ENCODE assay signal across 8 cellular contexts in genomic region chr9:113219972-113220371, GRCh38. TPM values are rescaled to one million over a fixed set of nuclear protein-coding genes. Genes with fewer than 3 reads are reported as not detected.
A peak's percentile ranks its signal among the peaks of the same experiment; 100 is the strongest.
DNase-seq lines count a peak whose midpoint lies in the region; ATAC-seq and TF ChIP-seq lines count a peak whose summit lies in the region.

No MANE protein-coding gene starts in this region.

- H3K4me1 Mint-ChIP-seq in CD4-positive, CD25-positive, alpha-beta regulatory T cell, result peaks cover 21 to 68% (median 45%) of the 10 kb centered on the region in 4 donors

- TF ChIP-seq CTCF in WERI-Rb-1 (IDR thresholded peaks at IDR 0.05; ENCODE audit: low read depth, low read length), result no peak
- no peak for TF ChIP-seq CTCF in body of pancreas (IDR thresholded peaks at IDR 0.05)

- peak overlapping the region in 4 of 5 donors; percentile 87 to 97 (median 96) for H3K9ac ChIP-seq in subcutaneous abdominal adipose tissue (ENCODE audit: low read length in 5 of 5)

- 30 to 33% methylated on average over 1 of the region's 1 CpG for WGBS in body of pancreas, 2 donors

- no peak for ATAC-seq in CD4-positive, CD25-positive, alpha-beta regulatory T cell (ENCODE audit: low read depth in 2 of 2)
- ATAC-seq in GM19043 (IDR thresholded peaks at IDR 0.05; ENCODE audit: low read depth, unreplicated experiment), result peak; percentile 63
- peak; percentile 49 for ATAC-seq in HG03280 (IDR thresholded peaks at IDR 0.05; ENCODE audit: unreplicated experiment)
- no peak for ATAC-seq in body of pancreas

- peak overlapping the region; percentile 93 to 97 (median 95) for H3K4me3 Mint-ChIP-seq in CD4-positive, CD25-positive, alpha-beta regulatory T cell

- DNase-seq in CD4-positive, CD25-positive, alpha-beta regulatory T cell, result peak in 1 of 3 donors; percentile 52
- DNase-seq in WERI-Rb-1 (no peak), NCI-H146 (lab: John Stamatoyannopoulos, UW) (no peak), body of pancreas (no peak)

- H3K36me3 ChIP-seq in CD4-positive, CD25-positive, alpha-beta regulatory T cell (ENCODE audit: control insufficient read depth, insufficient read depth, low read length), result no peaks in the 10 kb centered on the region
- H3K36me3 ChIP-seq in WERI-Rb-1 (peaks cover 9% of the 10 kb centered on the region), subcutaneous abdominal adipose tissue (ENCODE audit: control insufficient read depth in 5 of 5, insufficient read depth in 5 of 5, low read length in 5 of 5) (peaks cover 0 to 3% (median 1%) of the 10 kb centered on the region in 5 donors), body of pancreas (replicated peaks in 1 of 2; ENCODE audit: insufficient read depth in 1 of 2, low read depth in 2 of 2) (no peaks in the 10 kb centered on the region)

- no peaks in the 10 kb centered on the region for H3K27me3 ChIP-seq in CD4-positive, CD25-positive, alpha-beta regulatory T cell (ENCODE audit: control insufficient read depth, insufficient read depth, low read length)
- no peaks in the 10 kb centered on the region for H3K27me3 ChIP-seq in WERI-Rb-1 (ENCODE audit: insufficient read depth, low read depth, severe bottlenecking)
- no peaks in the 10 kb centered on the region for H3K27me3 ChIP-seq in subcutaneous abdominal adipose tissue (ENCODE audit: control insufficient read depth in 5 of 5, insufficient read depth in 4 of 5, low read length in 5 of 5)
- no peaks in the 10 kb centered on the region for H3K27me3 ChIP-seq in body of pancreas

- H3K4me3 ChIP-seq in CD4-positive, CD25-positive, alpha-beta regulatory T cell (ENCODE audit: low read depth, low read length), result peak overlapping the region; percentile 87
- H3K4me3 ChIP-seq in WERI-Rb-1 (ENCODE audit: low read depth, low read length) (peak overlapping the region; percentile 77), iPS-11a (ENCODE audit: low read depth, low read length) (peak overlapping the region; percentile 89), subcutaneous abdominal adipose tissue (ENCODE audit: low read depth in 1 of 5, low read length in 5 of 5) (peak overlapping the region; percentile 81 to 98 (median 97)), body of pancreas (peak overlapping the region in 1 of 2 donors; percentile 83)

- H3K27me3 Mint-ChIP-seq in CD4-positive, CD25-positive, alpha-beta regulatory T cell, result no peaks in the 10 kb centered on the region

- intact Hi-C loops in body of pancreas (cut with DNase I), result no loop called here

- TF ChIP-seq POLR2A in body of pancreas (IDR thresholded peaks at IDR 0.05), result no peak

- peaks cover 38% of the 10 kb centered on the region for H3K4me1 ChIP-seq in CD4-positive, CD25-positive, alpha-beta regulatory T cell (ENCODE audit: control insufficient read depth, insufficient read depth, low read length, poor library complexity, severe bottlenecking)
- peaks cover 6 to 42% (median 31%) of the 10 kb centered on the region in 5 donors for H3K4me1 ChIP-seq in subcutaneous abdominal adipose tissue (ENCODE audit: control insufficient read depth in 5 of 5, insufficient read depth in 5 of 5, low read length in 5 of 5)
- H3K4me1 ChIP-seq in body of pancreas, result peaks cover 46% of the 10 kb centered on the region

- peak overlapping the region; percentile 87 for H3K27ac ChIP-seq in CD4-positive, CD25-positive, alpha-beta regulatory T cell (ENCODE audit: insufficient read depth, low read length, poor library complexity, severe bottlenecking)
- H3K27ac ChIP-seq in WERI-Rb-1 (no peak overlapping the region), subcutaneous abdominal adipose tissue (ENCODE audit: low read depth, low read length) (peak overlapping the region; percentile 93), body of pancreas (peak overlapping the region in 1 of 4 donors; percentile 91)

- H3K27ac Mint-ChIP-seq in CD4-positive, CD25-positive, alpha-beta regulatory T cell, result peak overlapping the region; percentile 89 to 97 (median 94)

- peaks cover 0 to 2% (median 0%) of the 10 kb centered on the region in 7 donors for H3K9me3 Mint-ChIP-seq in CD4-positive, CD25-positive, alpha-beta regulatory T cell

- no peaks in the 10 kb centered on the region for H3K9me3 ChIP-seq in CD4-positive, CD25-positive, alpha-beta regulatory T cell (ENCODE audit: control insufficient read depth in 2 of 2, low read length in 2 of 2)
- H3K9me3 ChIP-seq in WERI-Rb-1 (ENCODE audit: severe bottlenecking), result no peaks in the 10 kb centered on the region
- no peaks in the 10 kb centered on the region for H3K9me3 ChIP-seq in subcutaneous abdominal adipose tissue (ENCODE audit: control insufficient read depth in 5 of 5, low read length in 5 of 5)
- H3K9me3 ChIP-seq in body of pancreas, result no peaks in the 10 kb centered on the region

- no peaks in the 10 kb centered on the region for H3K36me3 Mint-ChIP-seq in CD4-positive, CD25-positive, alpha-beta regulatory T cell

RNA-seq across cellular contexts. Expression of gene FKBP15, which starts 1.1 kb away (rescaled TPM):
- total RNA-seq in CD4-positive, CD25-positive, alpha-beta regulatory T cell, result 24.9 TPM
- 1 to 10 TPM; 7.1 to 9.8 (median 8.9) TPM for polyA plus RNA-seq in CD4-positive, CD25-positive, alpha-beta regulatory T cell
- total RNA-seq in body of pancreas, result 10 to 100 TPM; 15.8 to 21.3 TPM

RNA-seq across cellular contexts. Expression of gene SLC31A1, which starts 1.4 kb away (rescaled TPM):
- 6.1 TPM for total RNA-seq in CD4-positive, CD25-positive, alpha-beta regulatory T cell
- polyA plus RNA-seq in CD4-positive, CD25-positive, alpha-beta regulatory T cell, result 1 to 10 TPM; 3.1 to 6.1 (median 4.2) TPM
- total RNA-seq in body of pancreas, result 1 to 10 TPM; 6.7 to 7.9 TPM

RNA-seq across cellular contexts. Expression of gene CDC26, which starts 55.4 kb away (rescaled TPM):
- total RNA-seq in CD4-positive, CD25-positive, alpha-beta regulatory T cell, result 26.3 TPM
- polyA plus RNA-seq in CD4-positive, CD25-positive, alpha-beta regulatory T cell, result 100 to 1,000 TPM; 161 to 182 (median 173) TPM
- 10 to 100 TPM; 21.3 to 27.0 TPM for total RNA-seq in body of pancreas

RNA-seq across cellular contexts. Expression of gene PRPF4, which starts 55.5 kb away (rescaled TPM):
- 22.9 TPM for total RNA-seq in CD4-positive, CD25-positive, alpha-beta regulatory T cell
- 10 to 100 TPM; 18.4 to 25.7 (median 22.5) TPM for polyA plus RNA-seq in CD4-positive, CD25-positive, alpha-beta regulatory T cell
- 10 to 100 TPM in 1 of 2 donors, 1 to 10 TPM in 1; 5.6 to 10.1 TPM for total RNA-seq in body of pancreas

Comparison
In these comparisons a context has a peak if more than half of its experiments do, and no peak if none do; other contexts are left out.
1. ATAC-seq: peak in GM19043 (single experiment) and HG03280 (single experiment); none in CD4-positive, CD25-positive, alpha-beta regulatory T cell (0 of 2) and body of pancreas (single experiment).